ENCODE assay signal across 14 cellular contexts in the genomic region with DNA sequence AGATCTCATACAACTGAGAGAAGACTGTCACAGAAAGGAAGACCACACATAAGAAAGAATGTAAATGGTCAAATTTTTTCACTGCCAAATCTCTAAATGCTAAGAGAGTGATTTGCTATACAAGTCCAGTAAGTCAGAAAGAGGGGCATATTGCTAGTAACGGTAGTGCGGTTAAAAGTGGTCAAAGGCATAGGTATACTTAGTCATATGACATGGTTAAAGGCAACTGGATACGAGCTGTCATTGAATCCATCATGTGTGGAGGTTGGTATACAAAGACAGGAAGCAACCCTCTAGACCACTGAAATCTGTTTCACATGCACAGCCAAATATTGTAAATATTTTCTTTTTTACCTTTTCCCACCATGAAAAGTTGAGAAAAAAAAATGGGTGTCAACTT. TPM values are rescaled to one million over a fixed set of nuclear protein-coding genes. Genes with fewer than 3 reads are reported as not detected.
A peak's percentile ranks its signal among the peaks of the same experiment; 100 is the strongest.
DNase-seq lines count a peak whose midpoint lies in the region; ATAC-seq and TF ChIP-seq lines count a peak whose summit lies in the region.
"Had no signal": no experiment of that assay in that cellular context is flagged by ENCODE, and none has a peak within 500 bp of the region (broad histone marks: within the 10 kb centered on the region; RNA-seq: fewer than 3 reads in every experiment).

No MANE protein-coding gene starts in this region.

- H3K27me3 ChIP-seq in HUES6 (ENCODE audit: control insufficient read depth, insufficient read depth, low read length), result peaks cover 27% of the 10 kb centered on the region
- H3K27me3 ChIP-seq in brain microvascular endothelial cell (replicated peaks), result no peaks in the 10 kb centered on the region
- no peaks in the 10 kb centered on the region for H3K27me3 ChIP-seq in iPS-15b (ENCODE audit: control insufficient read depth, insufficient read depth, low read length)
- H3K27me3 ChIP-seq in skeletal muscle satellite cell (ENCODE audit: control insufficient read depth, insufficient read depth, low read length), result no peaks in the 10 kb centered on the region
- peaks cover 8% of the 10 kb centered on the region; the same call in 1 of the 2 replicates for H3K27me3 ChIP-seq in SJCRH30

- H3K4me2 ChIP-seq in skeletal muscle satellite cell (ENCODE audit: low read length), result peak overlapping the region; percentile 91

- H3K9me3 ChIP-seq in HUES6 (ENCODE audit: control insufficient read depth, insufficient read depth, low read depth, low read length), result no peaks in the 10 kb centered on the region
- H3K9me3 ChIP-seq in iPS-15b (ENCODE audit: control insufficient read depth, insufficient read depth, low read length), result no peaks in the 10 kb centered on the region
- H3K9me3 ChIP-seq in skeletal muscle satellite cell (replicated peaks; ENCODE audit: low read length), result no peaks in the 10 kb centered on the region
- no peaks in the 10 kb centered on the region for H3K9me3 ChIP-seq in SJCRH30 (replicated peaks)
- H3K9me3 ChIP-seq: mucosa of descending colon had no signal

- H3K9me3 Mint-ChIP-seq in activated naive CD4-positive, alpha-beta T cell treated with anti-CD3 and anti-CD28 coated beads, Interleukin-2, amount 10 ng/mL, durations not matched to agents 7 days and 5 days, result no peaks in the 10 kb centered on the region
- H3K9me3 Mint-ChIP-seq: activated naive CD8-positive, alpha-beta T cell treated with anti-CD3 and anti-CD28 coated beads, Interleukin-2, amount 10 ng/mL, durations not matched to agents 7 days and 5 days; CD8-positive, alpha-beta T cell had no signal

- H3K4me3 Mint-ChIP-seq in activated naive CD4-positive, alpha-beta T cell treated with anti-CD3 and anti-CD28 coated beads, Interleukin-2, amount 10 ng/mL, durations not matched to agents 7 days and 5 days, result no peak overlapping the region
- H3K4me3 Mint-ChIP-seq: activated naive CD8-positive, alpha-beta T cell treated with anti-CD3 and anti-CD28 coated beads, Interleukin-2, amount 10 ng/mL, durations not matched to agents 7 days and 5 days; CD8-positive, alpha-beta T cell had no signal

- no peak for TF ChIP-seq CTCF in brain microvascular endothelial cell (IDR thresholded peaks at IDR 0.05; ENCODE audit: low read depth, low read length, missing control alignments)

- in situ Hi-C loops in brain microvascular endothelial cell (cut with HindIII; ENCODE audit: low pct_ligation_motif_present, low sequenced_read_pairs), result no loop called here

- ATAC-seq in GM18873 (IDR thresholded peaks at IDR 0.05; ENCODE audit: low FRiP score, unreplicated experiment) (no peak), HG02884 (IDR thresholded peaks at IDR 0.05; ENCODE audit: unreplicated experiment) (no peak)
- ATAC-seq: CD8-positive, alpha-beta T cell; mucosa of descending colon had no signal

- H3K27ac Mint-ChIP-seq in activated naive CD4-positive, alpha-beta T cell treated with anti-CD3 and anti-CD28 coated beads, Interleukin-2, amount 10 ng/mL, durations not matched to agents 7 days and 5 days, result no peak overlapping the region
- H3K27ac Mint-ChIP-seq: activated naive CD8-positive, alpha-beta T cell treated with anti-CD3 and anti-CD28 coated beads, Interleukin-2, amount 10 ng/mL, durations not matched to agents 7 days and 5 days; CD8-positive, alpha-beta T cell had no signal

- H3K9ac ChIP-seq in HUES6 (ENCODE audit: low read length) (no peak overlapping the region), iPS-15b (ENCODE audit: low read depth, low read length) (no peak overlapping the region), skeletal muscle satellite cell (ENCODE audit: low read depth, low read length) (peak overlapping the region; percentile 97)

- H3K4me3 ChIP-seq in HUES6 (ENCODE audit: low read depth, low read length) (peak overlapping the region; percentile 79), brain microvascular endothelial cell (ENCODE audit: low read depth, low read length) (peak overlapping the region; percentile 82), iPS-15b (ENCODE audit: low read depth, low read length) (peak overlapping the region; percentile 76), skeletal muscle satellite cell (ENCODE audit: low read length) (peak overlapping the region; percentile 81), SJCRH30 (no peak overlapping the region)
- H3K4me3 ChIP-seq: mucosa of descending colon had no signal

- no peaks in the 10 kb centered on the region for H3K36me3 ChIP-seq in HUES6 (ENCODE audit: control insufficient read depth, insufficient read depth, low read length)
- H3K36me3 ChIP-seq in brain microvascular endothelial cell (replicated peaks), result peaks cover 21% of the 10 kb centered on the region
- H3K36me3 ChIP-seq in iPS-15b (ENCODE audit: control insufficient read depth, insufficient read depth, low read length), result no peaks in the 10 kb centered on the region
- H3K36me3 ChIP-seq in skeletal muscle satellite cell (ENCODE audit: insufficient read depth, low read length), result peaks cover 37% of the 10 kb centered on the region
- H3K36me3 ChIP-seq in SJCRH30, result no peaks in the 10 kb centered on the region

- H3K27me3 Mint-ChIP-seq in activated naive CD4-positive, alpha-beta T cell treated with anti-CD3 and anti-CD28 coated beads, Interleukin-2, amount 10 ng/mL, durations not matched to agents 7 days and 5 days, result peaks cover 45% of the 10 kb centered on the region

- H3K27ac ChIP-seq in HUES6 (ENCODE audit: low read depth, low read length) (no peak overlapping the region), brain microvascular endothelial cell (peak overlapping the region; percentile 92), SJCRH30 (no peak overlapping the region)

- no peaks in the 10 kb centered on the region for H3K36me3 Mint-ChIP-seq in activated naive CD4-positive, alpha-beta T cell treated with anti-CD3 and anti-CD28 coated beads, Interleukin-2, amount 10 ng/mL, durations not matched to agents 7 days and 5 days
- H3K36me3 Mint-ChIP-seq: activated naive CD8-positive, alpha-beta T cell treated with anti-CD3 and anti-CD28 coated beads, Interleukin-2, amount 10 ng/mL, durations not matched to agents 7 days and 5 days; CD8-positive, alpha-beta T cell had no signal

- peaks cover 48% of the 10 kb centered on the region for H3K4me1 ChIP-seq in HUES6 (ENCODE audit: control insufficient read depth, insufficient read depth, low read length)
- H3K4me1 ChIP-seq in iPS-15b (ENCODE audit: control insufficient read depth, insufficient read depth, low read length), result peaks cover 33% of the 10 kb centered on the region
- H3K4me1 ChIP-seq in skeletal muscle satellite cell (ENCODE audit: control insufficient read depth, insufficient read depth, low read length), result peaks cover 28% of the 10 kb centered on the region
- H3K4me1 ChIP-seq in SJCRH30, result no peaks in the 10 kb centered on the region

- no peaks in the 10 kb centered on the region for H3K4me1 Mint-ChIP-seq in activated naive CD4-positive, alpha-beta T cell treated with anti-CD3 and anti-CD28 coated beads, Interleukin-2, amount 10 ng/mL, durations not matched to agents 7 days and 5 days
- H3K4me1 Mint-ChIP-seq: activated naive CD8-positive, alpha-beta T cell treated with anti-CD3 and anti-CD28 coated beads, Interleukin-2, amount 10 ng/mL, durations not matched to agents 7 days and 5 days had no signal

- CTCF ChIA-PET in activated naive CD4-positive, alpha-beta T cell treated with anti-CD3 and anti-CD28 coated beads, Interleukin-2, amount 10 ng/mL, durations not matched to agents 7 days and 5 days (lab: Charles Lee), result interaction anchor here (0.7 to 2.1 kb wide), 3 partner anchors 13 to 1465 kb away, joined by 3 to 6 read pairs (median 3); no protein-coding TSS in a partner anchor

- no peak for DNase-seq in brain microvascular endothelial cell
- no peak for DNase-seq in SJCRH30
- DNase-seq in activated naive CD4-positive, alpha-beta T cell treated with anti-CD3 and anti-CD28 coated beads, Interleukin-2, amount 10 ng/mL, durations not matched to agents 7 days and 5 days, result no peak
- DNase-seq: activated naive CD8-positive, alpha-beta T cell treated with anti-CD3 and anti-CD28 coated beads, Interleukin-2, amount 10 ng/mL, durations not matched to agents 7 days and 5 days; CD8-positive, alpha-beta T cell; effector CD4-positive, alpha-beta T cell; mucosa of descending colon; NCI-H187 treated with DMSO at 0.1 percent for 48 hours; NCI-H82 had no signal

RNA-seq across cellular contexts. Expression of a gene that starts 4.8 kb away (rescaled TPM):
- 3.5 and 9.4 TPM in 2 replicates for total RNA-seq in skeletal muscle satellite cell (2012; rRNA removed)
- 0.08 TPM in 1 of 2 replicates, not detected in the other for total RNA-seq in SJCRH30 (2014; rRNA removed; shearing (Covaris generic))
- total RNA-seq: activated naive CD8-positive, alpha-beta T cell treated with anti-CD3 and anti-CD28 coated beads, Interleukin-2, amount 10 ng/mL, durations not matched to agents 7 days and 5 days; CD8-positive, alpha-beta T cell had no signal
